Comparison of ENCODE assay signal across 17 cellular contexts in genomic region chr13:110070511-110071120, GRCh38.
A peak's percentile ranks its signal among the peaks of the same experiment; 100 is the strongest.
DNase-seq lines count a peak whose midpoint lies in the region; ATAC-seq, FAIRE-seq and TF ChIP-seq lines count a peak whose summit lies in the region.
"Had no signal": no experiment of that assay in that cellular context is flagged by ENCODE, and none has a peak within 500 bp of the region (broad histone marks: within the 10 kb centered on the region; RNA-seq: fewer than 3 reads in every experiment).

No MANE protein-coding gene starts in this region.

- TF ChIP-seq CTCF in cardiac fibroblast (IDR thresholded peaks at IDR 0.05; ENCODE audit: low read depth, low read length): no peak

- no peak overlapping the region for H3K4me3 ChIP-seq in cardiac fibroblast (replicated peaks in 1 of 2; ENCODE audit: low read depth in 2 of 2, low read length in 2 of 2)
- H3K4me3 ChIP-seq: esophagus squamous epithelium had no signal

- in situ Hi-C loops in Caki2 (cut with HindIII; ENCODE audit: low pct_unique_long_range_greater_than_20kb, low sequenced_read_pairs): no loop called here

- TF ChIP-seq POLR2A in GM12892 (IDR thresholded peaks at IDR 0.05; ENCODE audit: low read depth, low read length): no peak

- no peak for FAIRE-seq in GM12892 (lab: Jason Lieb, UNC)

- DNase-seq in Caki2 (ENCODE audit: low read depth): peak; percentile 25
- DNase-seq in M059J (ENCODE audit: low read depth): peak; percentile 69
- peak; percentile 53 to 86 for DNase-seq in cardiac fibroblast (ENCODE audit: low read depth in 2 of 2)
- peak; percentile 53 for DNase-seq in kidney tubule cell (ENCODE audit: low spot score)
- no peak for DNase-seq in GM12892 (ENCODE audit: insufficient read length)
- DNase-seq in SW 1271 (lab: John Stamatoyannopoulos, UW): no peak
- no peak for DNase-seq in stimulated activated CD8-positive, alpha-beta memory T cell treated with anti-CD3 and anti-CD28 coated beads, Interleukin-4, amount 100 ng/mL, for 48 hours
- DNase-seq: activated CD4-positive, alpha-beta T cell treated with anti-CD3 and anti-CD28 coated beads for 48 hours; CD4-positive, CD25-positive, alpha-beta regulatory T cell; esophagus squamous epithelium; Karpas-422; left cardiac atrium; naive B cell; OCI-M1 had no signal

- ATAC-seq in HG03175 (IDR thresholded peaks at IDR 0.05; ENCODE audit: unreplicated experiment): no peak
- ATAC-seq: activated T-helper 17 cell treated with anti-CD3 and anti-CD28 coated beads, Interleukin-2, amount 50 U/mL, for 72 hours; left cardiac atrium; sciatic nerve had no signal

Comparison
In these comparisons a context has a peak if more than half of its experiments do, and no peak if none do; other contexts are left out.
1. DNase-seq: peak in Caki2 (single experiment), M059J (single experiment), cardiac fibroblast (2 of 2) and kidney tubule cell (single experiment); none in GM12892 (single experiment), SW 1271 (0 of 2) and stimulated activated CD8-positive, alpha-beta memory T cell treated with anti-CD3 and anti-CD28 coated beads, Interleukin-4, amount 100 ng/mL, for 48 hours (single experiment).